ENCODE assay signal across 19 cellular contexts in the genomic region with DNA sequence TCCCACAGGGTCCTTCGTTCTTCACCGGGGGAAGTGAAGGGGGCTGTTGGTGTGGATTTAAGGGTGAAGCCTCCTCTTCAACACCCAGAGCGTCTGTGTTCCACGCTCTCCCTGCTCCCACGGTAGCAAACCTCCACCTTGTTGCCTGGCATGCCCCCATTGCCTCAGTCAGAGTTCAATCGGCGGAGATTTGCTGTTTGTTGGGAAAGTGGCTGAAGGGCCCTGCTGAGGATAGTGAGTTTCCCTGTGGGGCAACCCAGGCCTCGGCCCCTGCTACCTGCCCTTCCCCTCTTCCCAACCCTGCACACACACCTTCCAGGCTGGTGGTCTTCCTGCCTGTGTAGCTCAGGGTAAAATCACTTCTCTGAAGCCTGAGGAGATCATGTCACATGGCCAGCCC.
"Had no signal": no experiment of that assay in that cellular context is flagged by ENCODE, and none has a peak within 500 bp of the region (broad histone marks: within the 10 kb centered on the region; RNA-seq: fewer than 3 reads in every experiment).

No MANE protein-coding gene starts in this region.

- H3K27ac Mint-ChIP-seq: activated CD8-positive, alpha-beta memory T cell treated with anti-CD3 and anti-CD28 coated beads, Interleukin-2, amount 10 ng/mL, durations not matched to agents 7 days and 5 days; activated CD8-positive, alpha-beta T cell treated with anti-CD3 and anti-CD28 coated beads for 36 hours; activated naive CD4-positive, alpha-beta T cell treated with anti-CD3 and anti-CD28 coated beads, Interleukin-2, amount 50 U/mL, for 24 hours; dendritic cell treated with granulocyte-macrophage colony-stimulating factor and Interleukin-4, amounts not matched to agents 40 ng/mL and 50 ng/mL, for 4 days; natural killer cell; T-helper 1 cell treated with Interleukin-12 subunit alpha and Interleukin-12 subunit beta and Interleukin-4 antibody, amounts not matched to agents 30 μg/mL and 1 μg/mL, for 36 hours had no signal

- H3K9me3 Mint-ChIP-seq: activated CD8-positive, alpha-beta T cell treated with anti-CD3 and anti-CD28 coated beads for 36 hours; activated naive CD4-positive, alpha-beta T cell treated with anti-CD3 and anti-CD28 coated beads, Interleukin-2, amount 50 U/mL, for 24 hours; dendritic cell treated with granulocyte-macrophage colony-stimulating factor and Interleukin-4, amounts not matched to agents 40 ng/mL and 50 ng/mL, for 4 days; mesothelial cell of epicardium; natural killer cell; T-helper 1 cell treated with Interleukin-12 subunit alpha and Interleukin-12 subunit beta and Interleukin-4 antibody, amounts not matched to agents 30 μg/mL and 1 μg/mL, for 36 hours had no signal

- H3K9me3 ChIP-seq: left lung, upper lobe of left lung had no signal

- H3K27me3 Mint-ChIP-seq: activated CD8-positive, alpha-beta T cell treated with anti-CD3 and anti-CD28 coated beads for 36 hours; activated naive CD4-positive, alpha-beta T cell treated with anti-CD3 and anti-CD28 coated beads, Interleukin-2, amount 50 U/mL, for 24 hours had no signal

- H3K36me3 Mint-ChIP-seq: activated CD8-positive, alpha-beta memory T cell treated with anti-CD3 and anti-CD28 coated beads, Interleukin-2, amount 10 ng/mL, durations not matched to agents 7 days and 5 days; activated naive CD4-positive, alpha-beta T cell treated with anti-CD3 and anti-CD28 coated beads, Interleukin-2, amount 50 U/mL, for 24 hours; brain; mesothelial cell of epicardium; natural killer cell had no signal

- H3K4me3 Mint-ChIP-seq: activated CD8-positive, alpha-beta memory T cell treated with anti-CD3 and anti-CD28 coated beads, Interleukin-2, amount 10 ng/mL, durations not matched to agents 7 days and 5 days; activated CD8-positive, alpha-beta T cell treated with anti-CD3 and anti-CD28 coated beads for 36 hours; activated naive CD4-positive, alpha-beta T cell treated with anti-CD3 and anti-CD28 coated beads, Interleukin-2, amount 50 U/mL, for 24 hours; dendritic cell treated with granulocyte-macrophage colony-stimulating factor and Interleukin-4, amounts not matched to agents 40 ng/mL and 50 ng/mL, for 4 days; mesothelial cell of epicardium; T-helper 1 cell treated with Interleukin-12 subunit alpha and Interleukin-12 subunit beta and Interleukin-4 antibody, amounts not matched to agents 30 μg/mL and 1 μg/mL, for 36 hours had no signal

- H3K27me3 ChIP-seq: upper lobe of left lung had no signal

- ATAC-seq: activated CD8-positive, alpha-beta memory T cell treated with anti-CD3 and anti-CD28 coated beads, Interleukin-2, amount 10 ng/mL, durations not matched to agents 7 days and 5 days; activated CD8-positive, alpha-beta T cell treated with anti-CD3 and anti-CD28 coated beads for 36 hours; left lung; natural killer cell; stimulated activated naive CD8-positive, alpha-beta T cell treated with anti-CD3 and anti-CD28 coated beads, Interleukin-15, Interleukin-2, amounts not matched to agents 100 U/mL and 50 U/mL, for 24 hours had no signal

- H3K36me3 ChIP-seq: left lung, upper lobe of left lung had no signal

- DNase-seq: activated CD4-positive, alpha-beta T cell treated with anti-CD3 and anti-CD28 coated beads for 48 hours; activated CD4-positive, CD25-positive, alpha-beta regulatory T cell; activated CD8-positive, alpha-beta memory T cell treated with anti-CD3 and anti-CD28 coated beads, Interleukin-2, amount 10 ng/mL, durations not matched to agents 7 days and 5 days; activated CD8-positive, alpha-beta T cell treated with anti-CD3 and anti-CD28 coated beads for 36 hours; activated gamma-delta T cell treated with Interleukin-2 at 50 U/mL for 16 hours; activated T-cell treated with anti-CD3 and anti-CD28 coated beads for 4 hours; effector CD4-positive, alpha-beta T cell; erythroblast; left lung; natural killer cell; posterior cingulate gyrus; stimulated activated CD4-positive, alpha-beta T cell treated with anti-CD3 and anti-CD28 coated beads, Interleukin-4, amount 100 ng/mL, for 4 hours; stimulated activated naive CD8-positive, alpha-beta T cell treated with anti-CD3 and anti-CD28 coated beads, Interleukin-15, Interleukin-2, amounts not matched to agents 100 U/mL and 50 U/mL, for 24 hours had no signal

- H3K4me3 ChIP-seq: left lung, upper lobe of left lung had no signal

- H3K27ac ChIP-seq: left lung, upper lobe of left lung had no signal
